Comparison of ENCODE assay signal across 30 cellular contexts in the genomic region with DNA sequence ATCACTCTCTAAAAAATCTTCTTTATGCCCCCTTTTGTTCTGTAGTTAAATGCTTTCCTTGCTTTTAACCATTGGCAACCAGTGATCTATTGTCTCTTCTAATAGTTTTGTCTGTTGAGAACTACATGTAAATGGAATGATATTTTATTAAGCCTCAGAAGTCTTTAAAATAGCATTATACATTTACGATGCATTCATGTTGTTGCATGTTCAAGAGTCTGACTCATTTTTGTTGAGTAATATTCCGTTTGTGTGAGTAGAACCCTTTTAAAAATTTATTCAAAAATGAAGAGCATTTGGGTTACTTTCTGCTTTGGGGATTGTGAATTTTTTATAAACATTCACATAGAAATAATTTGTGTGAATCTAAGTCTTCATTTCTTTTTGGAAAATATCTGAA.
"Had no signal": no experiment of that assay in that cellular context is flagged by ENCODE, and none has a peak within 500 bp of the region (broad histone marks: within the 10 kb centered on the region; RNA-seq: fewer than 3 reads in every experiment).

No MANE protein-coding gene starts in this region.

- H3K4me1 Mint-ChIP-seq: activated B cell treated with CpG ODN at 0.5 μM for 24 hours; activated CD4-positive, alpha-beta T cell treated with anti-CD3 and anti-CD28 coated beads, Interleukin-2, amount 10 ng/mL, durations not matched to agents 24 days and 14 days; activated CD8-positive, alpha-beta memory T cell treated with anti-CD3 and anti-CD28 coated beads, Interleukin-2, amount 10 ng/mL, durations not matched to agents 7 days and 5 days; brain; IgD-negative memory B cell; T-helper 17 cell had no signal

- H3K4me3 Mint-ChIP-seq: activated B cell treated with CpG ODN at 0.5 μM for 24 hours; activated CD4-positive, alpha-beta T cell treated with anti-CD3 and anti-CD28 coated beads, Interleukin-2, amount 10 ng/mL, durations not matched to agents 24 days and 14 days; activated CD8-positive, alpha-beta memory T cell treated with anti-CD3 and anti-CD28 coated beads, Interleukin-2, amount 10 ng/mL, durations not matched to agents 7 days and 5 days; activated T-cell treated with anti-CD3 and anti-CD28 coated beads, Interleukin-2, amount 50 U/mL, for 24 hours; activated T-helper 1 cell treated with anti-CD3 and anti-CD28 coated beads, Interleukin-12 subunit alpha, Interleukin-12 subunit beta, Interleukin-2, Interleukin-4 antibody, amounts not matched to agents 30 ng/mL and 10 ng/mL and 1 ng/mL, durations not matched to agents 14 hours and 24 hours and 36 hours; brain; IgD-negative memory B cell; T-helper 17 cell had no signal

- ATAC-seq: activated CD8-positive, alpha-beta memory T cell treated with anti-CD3 and anti-CD28 coated beads, Interleukin-2, amount 10 ng/mL, durations not matched to agents 7 days and 5 days; activated naive CD4-positive, alpha-beta T cell treated with anti-CD3 and anti-CD28 coated beads, Interleukin-2, amount 50 U/mL, for 72 hours; Panc1; T-helper 17 cell had no signal

- H3K9me3 ChIP-seq: MG63 had no signal

- H3K27ac ChIP-seq: cardiac muscle cell, KMS-11 had no signal

- DNase-seq: activated B cell treated with CpG ODN at 0.5 μM for 24 hours; activated CD4-positive, alpha-beta T cell treated with anti-CD3 and anti-CD28 coated beads for 1 hour; activated CD4-positive, alpha-beta T cell treated with anti-CD3 and anti-CD28 coated beads, Interleukin-2, amount 10 ng/mL, durations not matched to agents 24 days and 14 days; activated CD4-positive, alpha-beta T cell treated with anti-CD3 and anti-CD28 coated beads, Interleukin-2, amount 50 U/mL, for 48 hours; activated CD8-positive, alpha-beta memory T cell treated with anti-CD3 and anti-CD28 coated beads, Interleukin-2, amount 10 ng/mL, durations not matched to agents 7 days and 5 days; activated effector memory CD4-positive, alpha-beta T cell treated with anti-CD3 and anti-CD28 coated beads, Interleukin-2, amount 50 U/mL, for 16 hours; activated naive CD4-positive, alpha-beta T cell treated with Interleukin-2 at 50 U/mL for 16 hours; activated T-cell treated with anti-CD3 and anti-CD28 coated beads, Interleukin-2, amount 50 U/mL, for 24 hours; amygdala; MG63; NCI-H1048; NCI-H146; NCI-H187 treated with DMSO at 0.1 percent for 48 hours; NCI-H2081 treated with DMSO at 0.1 percent for 48 hours; NCI-H2171 treated with DMSO at 0.1 percent for 48 hours; NCI-H345; NCI-H510A; NCI-H526 treated with DMSO at 0.1 percent for 48 hours; NCI-H82; RPMI8226; SHP77; T-helper 17 cell; T-helper 9 cell had no signal

- H3K9me3 Mint-ChIP-seq: activated CD4-positive, alpha-beta T cell treated with anti-CD3 and anti-CD28 coated beads, Interleukin-2, amount 10 ng/mL, durations not matched to agents 24 days and 14 days; activated naive CD4-positive, alpha-beta T cell treated with anti-CD3 and anti-CD28 coated beads, Interleukin-2, amount 50 U/mL, for 72 hours; activated T-helper 1 cell treated with anti-CD3 and anti-CD28 coated beads, Interleukin-12 subunit alpha, Interleukin-12 subunit beta, Interleukin-2, Interleukin-4 antibody, amounts not matched to agents 30 ng/mL and 10 ng/mL and 1 ng/mL, durations not matched to agents 14 hours and 24 hours and 36 hours had no signal

- H3K36me3 Mint-ChIP-seq: activated CD8-positive, alpha-beta memory T cell treated with anti-CD3 and anti-CD28 coated beads, Interleukin-2, amount 10 ng/mL, durations not matched to agents 7 days and 5 days; activated naive CD4-positive, alpha-beta T cell treated with anti-CD3 and anti-CD28 coated beads, Interleukin-2, amount 50 U/mL, for 72 hours; brain; IgD-negative memory B cell had no signal

- H3K27me3 ChIP-seq: cardiac muscle cell, MG63 had no signal

- H3K36me3 ChIP-seq: cardiac muscle cell, MG63 had no signal

- H3K27ac Mint-ChIP-seq: activated B cell treated with CpG ODN at 0.5 μM for 24 hours; activated CD4-positive, alpha-beta T cell treated with anti-CD3 and anti-CD28 coated beads, Interleukin-2, amount 10 ng/mL, durations not matched to agents 24 days and 14 days; activated CD8-positive, alpha-beta memory T cell treated with anti-CD3 and anti-CD28 coated beads, Interleukin-2, amount 10 ng/mL, durations not matched to agents 7 days and 5 days; activated naive CD4-positive, alpha-beta T cell treated with anti-CD3 and anti-CD28 coated beads, Interleukin-2, amount 50 U/mL, for 72 hours; activated T-cell treated with anti-CD3 and anti-CD28 coated beads, Interleukin-2, amount 50 U/mL, for 24 hours; activated T-helper 1 cell treated with anti-CD3 and anti-CD28 coated beads, Interleukin-12 subunit alpha, Interleukin-12 subunit beta, Interleukin-2, Interleukin-4 antibody, amounts not matched to agents 30 ng/mL and 10 ng/mL and 1 ng/mL, durations not matched to agents 14 hours and 24 hours and 36 hours; brain; IgD-negative memory B cell; T-helper 17 cell had no signal

- H3K27me3 Mint-ChIP-seq: activated B cell treated with CpG ODN at 0.5 μM for 24 hours; activated CD4-positive, alpha-beta T cell treated with anti-CD3 and anti-CD28 coated beads, Interleukin-2, amount 10 ng/mL, durations not matched to agents 24 days and 14 days; activated CD8-positive, alpha-beta memory T cell treated with anti-CD3 and anti-CD28 coated beads, Interleukin-2, amount 10 ng/mL, durations not matched to agents 7 days and 5 days; activated T-cell treated with anti-CD3 and anti-CD28 coated beads, Interleukin-2, amount 50 U/mL, for 24 hours; IgD-negative memory B cell; T-helper 17 cell had no signal

- H3K4me3 ChIP-seq: cardiac muscle cell, MG63 had no signal
